Comparison of ENCODE assay signal across 8 cellular contexts in genomic region chr3:33915796-33916589, GRCh38.
A peak's percentile ranks its signal among the peaks of the same experiment; 100 is the strongest.
DNase-seq lines count a peak whose midpoint lies in the region; ATAC-seq and TF ChIP-seq lines count a peak whose summit lies in the region.

No MANE protein-coding gene starts in this region.

- no peak overlapping the region for H3K4me2 ChIP-seq in OCI-LY7 (ENCODE audit: low read length)

- ATAC-seq in GM18511 (IDR thresholded peaks at IDR 0.05; ENCODE audit: unreplicated experiment), result peak; percentile 75
- ATAC-seq in HG02763 (IDR thresholded peaks at IDR 0.05; ENCODE audit: unreplicated experiment), result peak; percentile 51

- 57 to 62% methylated on average over 9 of the region's 9 CpGs for WGBS in testis, 2 donors

- no peaks in the 10 kb centered on the region for H3K9me3 ChIP-seq in OCI-LY7 (ENCODE audit: low read length)
- no peaks in the 10 kb centered on the region for H3K9me3 ChIP-seq in testis

- H3K4me1 ChIP-seq in OCI-LY7 (ENCODE audit: insufficient read depth, low read length, poor library complexity, severe bottlenecking), result no peaks in the 10 kb centered on the region
- H3K4me1 ChIP-seq in testis, result no peaks in the 10 kb centered on the region

- POLR2A ChIA-PET in OCI-LY7 (lab: Charles Lee), result no interaction called here

- H3K27ac ChIP-seq in OCI-LY7 (ENCODE audit: low read depth, low read length, poor library complexity, severe bottlenecking), result no peak overlapping the region
- H3K27ac ChIP-seq in testis, result no peak overlapping the region

- peak; percentile 44 for DNase-seq in OCI-LY7 (ENCODE audit: low spot score)
- DNase-seq in fibroblast of pulmonary artery (ENCODE audit: low read depth), result peak; percentile 41
- DNase-seq in testis, result peak; percentile 26
- DNase-seq in mucosa of gallbladder (ENCODE audit: low spot score), result no peak
- DNase-seq in dedifferentiated amniotic fluid mesenchymal stem cell (ENCODE audit: extremely low spot score), result no peak
- DNase-seq in epidermal melanocyte (ENCODE audit: insufficient read length, low spot score), result no peak

- H3K36me3 ChIP-seq in OCI-LY7 (ENCODE audit: insufficient read depth, low read length), result no peaks in the 10 kb centered on the region
- H3K36me3 ChIP-seq in testis (ENCODE audit: low read depth, missing control alignments), result no peaks in the 10 kb centered on the region

- H3K27me3 ChIP-seq in testis, result no peaks in the 10 kb centered on the region

- no TSS peak for BruUV-seq in OCI-LY7 (replicated peaks; lab: Mats Ljungman, UMichigan)

- H4K20me1 ChIP-seq in OCI-LY7 (ENCODE audit: insufficient read depth, low read length), result no peaks in the 10 kb centered on the region

- H2AFZ ChIP-seq in OCI-LY7 (ENCODE audit: low read length), result no peak overlapping the region

- TF ChIP-seq POLR2A in testis (IDR thresholded peaks at IDR 0.05), result no peak

- no peaks in the 10 kb centered on the region for H3K9me2 ChIP-seq in OCI-LY7 (ENCODE audit: insufficient read depth, low read length)

- no peak overlapping the region for H3K4me3 ChIP-seq in OCI-LY7 (ENCODE audit: low read depth, low read length, poor library complexity, severe bottlenecking)
- H3K4me3 ChIP-seq in fibroblast of pulmonary artery (replicated peaks; ENCODE audit: low read depth, low read length), result no peak overlapping the region
- H3K4me3 ChIP-seq in testis, result no peak overlapping the region

- H3K79me2 ChIP-seq in OCI-LY7 (ENCODE audit: insufficient read depth, low read depth, low read length), result no peaks in the 10 kb centered on the region

- intact Hi-C loops in OCI-LY7 (cut with micrococcal nuclease; ENCODE audit: unreplicated experiment) (no loop called here), testis (cut with DNase I; ENCODE audit: low total_unique reads) (no loop called here)

- CTCF ChIA-PET in OCI-LY7 (lab: Charles Lee; ENCODE audit: unreplicated experiment), result no interaction called here

- TF ChIP-seq CTCF in OCI-LY7 (conservative IDR thresholded peaks at IDR 0.05; ENCODE audit: low read length) (peak; percentile 66), fibroblast of pulmonary artery (IDR thresholded peaks at IDR 0.05; ENCODE audit: low read length, missing control alignments) (peak; percentile 49), testis (IDR thresholded peaks at IDR 0.05) (no peak)

Comparison
In these comparisons a context has a peak if more than half of its experiments do, and no peak if none do; other contexts are left out.
1. DNase-seq: peak in OCI-LY7 (single experiment), fibroblast of pulmonary artery (single experiment) and testis (single experiment); none in mucosa of gallbladder (single experiment), dedifferentiated amniotic fluid mesenchymal stem cell (single experiment) and epidermal melanocyte (single experiment).
2. CTCF ChIP-seq: peak in OCI-LY7 (single experiment) and fibroblast of pulmonary artery (single experiment); none in testis (0 of 3).